In the genomic region with DNA sequence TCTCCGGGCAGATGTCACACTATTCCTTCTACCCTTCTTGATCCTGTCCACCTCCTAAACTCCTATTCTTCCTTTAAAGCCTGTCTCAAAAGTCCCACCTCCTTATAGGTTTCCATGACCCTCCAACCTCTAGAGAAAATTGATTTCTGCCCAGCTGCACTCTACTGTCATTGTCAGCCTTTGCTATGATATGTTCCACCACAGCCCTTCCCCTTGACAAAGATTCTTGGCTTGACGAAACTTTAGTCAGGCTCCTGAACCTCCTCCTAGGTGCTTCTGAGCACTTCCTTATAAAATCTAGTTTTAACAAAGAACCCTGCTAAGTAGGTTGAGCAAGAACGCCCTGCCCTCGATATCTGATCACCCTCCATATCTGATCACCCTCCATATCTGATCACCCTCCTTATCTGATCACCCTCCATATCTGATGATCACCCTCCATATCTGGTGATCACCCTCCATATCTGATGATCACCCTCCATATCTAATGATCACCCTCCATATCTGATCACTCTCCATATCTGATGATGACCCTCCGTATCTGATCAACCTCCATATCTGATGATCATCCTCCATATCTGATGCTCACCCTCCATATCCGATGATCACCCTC, we compare ENCODE assay signal across 23 cellular contexts.
"Had no signal": no experiment of that assay in that cellular context is flagged by ENCODE, and none has a peak within 500 bp of the region (broad histone marks: within the 10 kb centered on the region; RNA-seq: fewer than 3 reads in every experiment).

No MANE protein-coding gene starts in this region.

- H3K27ac ChIP-seq: adrenal gland, breast epithelium, KMS-11, PC-9 had no signal

- H3K27me3 ChIP-seq: adrenal gland, breast epithelium had no signal

- H3K27me3 Mint-ChIP-seq: T-helper 17 cell had no signal

- H3K9me3 ChIP-seq: adrenal gland, breast epithelium had no signal

- DNase-seq: activated B cell treated with CpG ODN at 0.5 μM for 24 hours; activated CD4-positive, alpha-beta memory T cell treated with anti-CD3 and anti-CD28 coated beads for 36 hours; activated CD4-positive, alpha-beta T cell treated with anti-CD3 and anti-CD28 coated beads for 1 hour; activated CD4-positive, alpha-beta T cell treated with anti-CD3 and anti-CD28 coated beads, Interleukin-2, amount 10 ng/mL, durations not matched to agents 7 days and 5 days; activated CD8-positive, alpha-beta memory T cell treated with anti-CD3 and anti-CD28 coated beads for 24 hours; activated naive CD4-positive, alpha-beta T cell treated with anti-CD3 and anti-CD28 coated beads, Interleukin-2, amount 50 U/mL, for 16 hours; activated naive CD8-positive, alpha-beta T cell treated with anti-CD3 and anti-CD28 coated beads, Interleukin-2, amount 10 ng/mL, durations not matched to agents 7 days and 5 days; activated T-cell treated with anti-CD3 and anti-CD28 coated beads, Interleukin-2, amount 50 U/mL, for 48 hours; adrenal gland; anterior cingulate cortex; MV-4-11; NCI-H1092 treated with DMSO at 0.1 percent for 48 hours; NCI-H1436; NCI-H1694 treated with DMSO at 0.1 percent for 48 hours; NCI-H2029 treated with DMSO at 0.1 percent for 48 hours; NCI-H510A treated with DMSO at 0.1 percent for 48 hours; NCI-H69; PC-9; SIG-M5; T-helper 17 cell; T-helper 9 cell had no signal

- H3K4me2 ChIP-seq: KMS-11, PC-9 had no signal

- H3K4me3 ChIP-seq: adrenal gland, breast epithelium, PC-9 had no signal

- ATAC-seq: T-helper 17 cell had no signal

- H3K4me3 Mint-ChIP-seq: activated B cell treated with CpG ODN at 0.5 μM for 24 hours; activated CD4-positive, alpha-beta memory T cell treated with anti-CD3 and anti-CD28 coated beads for 36 hours; activated CD4-positive, alpha-beta T cell treated with anti-CD3 and anti-CD28 coated beads, Interleukin-2, amount 10 ng/mL, durations not matched to agents 7 days and 5 days; activated naive CD8-positive, alpha-beta T cell treated with anti-CD3 and anti-CD28 coated beads, Interleukin-2, amount 10 ng/mL, durations not matched to agents 7 days and 5 days; T-helper 17 cell had no signal

- H3K9me3 Mint-ChIP-seq: activated B cell treated with CpG ODN at 0.5 μM for 24 hours; activated CD4-positive, alpha-beta memory T cell treated with anti-CD3 and anti-CD28 coated beads for 36 hours had no signal

- H3K4me1 Mint-ChIP-seq: activated B cell treated with CpG ODN at 0.5 μM for 24 hours; activated CD4-positive, alpha-beta T cell treated with anti-CD3 and anti-CD28 coated beads, Interleukin-2, amount 10 ng/mL, durations not matched to agents 7 days and 5 days; activated naive CD8-positive, alpha-beta T cell treated with anti-CD3 and anti-CD28 coated beads, Interleukin-2, amount 10 ng/mL, durations not matched to agents 7 days and 5 days; T-helper 17 cell had no signal

- H3K9ac ChIP-seq: KMS-11 had no signal

- H3K36me3 ChIP-seq: adrenal gland, breast epithelium had no signal

- H2AFZ ChIP-seq: PC-9 had no signal

- H3K27ac Mint-ChIP-seq: activated B cell treated with CpG ODN at 0.5 μM for 24 hours; activated CD4-positive, alpha-beta memory T cell treated with anti-CD3 and anti-CD28 coated beads for 36 hours; activated CD4-positive, alpha-beta T cell treated with anti-CD3 and anti-CD28 coated beads, Interleukin-2, amount 10 ng/mL, durations not matched to agents 7 days and 5 days; activated naive CD8-positive, alpha-beta T cell treated with anti-CD3 and anti-CD28 coated beads, Interleukin-2, amount 10 ng/mL, durations not matched to agents 7 days and 5 days; T-helper 17 cell had no signal

- H3K4me1 ChIP-seq: adrenal gland, breast epithelium had no signal

- H3K36me3 Mint-ChIP-seq: activated CD4-positive, alpha-beta memory T cell treated with anti-CD3 and anti-CD28 coated beads for 36 hours; activated naive CD8-positive, alpha-beta T cell treated with anti-CD3 and anti-CD28 coated beads, Interleukin-2, amount 10 ng/mL, durations not matched to agents 7 days and 5 days had no signal
